Comparison of ENCODE assay signal across 12 cellular contexts in genomic region chr1:111720274-111720976, GRCh38. TPM values are rescaled to one million over a fixed set of nuclear protein-coding genes. Genes with fewer than 3 reads are reported as not detected.
DNase-seq lines count a peak whose midpoint lies in the region; ATAC-seq lines count a peak whose summit lies in the region.
"Had no signal": no experiment of that assay in that cellular context is flagged by ENCODE, and none has a peak within 500 bp of the region (broad histone marks: within the 10 kb centered on the region; RNA-seq: fewer than 3 reads in every experiment).

No MANE protein-coding gene starts in this region.

- H3K4me3 Mint-ChIP-seq in central memory CD8-positive, alpha-beta T cell: no peak overlapping the region

- peak; percentile 38 for DNase-seq in NCI-H2171 treated with DMSO at 0.1 percent for 48 hours (lab: John Stamatoyannopoulos, UW)
- no peak for DNase-seq in NCI-H2171 (lab: John Stamatoyannopoulos, UW)
- no peak for DNase-seq in central memory CD8-positive, alpha-beta T cell (ENCODE audit: low spot score in 2 of 2)
- no peak for DNase-seq in left colon
- peak; percentile 60 for DNase-seq in superior temporal gyrus (ENCODE audit: extremely low spot score)
- DNase-seq in putamen (ENCODE audit: low spot score): no peak
- DNase-seq: cortex of kidney, DND-41, NCI-H146, T-helper 9 cell had no signal

- H3K27me3 Mint-ChIP-seq in central memory CD8-positive, alpha-beta T cell: no peaks in the 10 kb centered on the region

- intact Hi-C loops in left colon (cut with DNase I, micrococcal nuclease): no loop called here

- H3K36me3 Mint-ChIP-seq in central memory CD8-positive, alpha-beta T cell (ENCODE audit: insufficient read depth): peaks cover 8% of the 10 kb centered on the region

- H3K4me1 Mint-ChIP-seq in central memory CD8-positive, alpha-beta T cell: peaks cover 20% of the 10 kb centered on the region

- ATAC-seq in central memory CD8-positive, alpha-beta T cell (replicated peaks; ENCODE audit: extremely low read depth, poor library complexity, severe bottlenecking): no peak
- ATAC-seq in left colon: peak; percentile 2
- no peak for ATAC-seq in GM18907 (IDR thresholded peaks at IDR 0.05; ENCODE audit: unreplicated experiment)
- no peak for ATAC-seq in GM19351 (IDR thresholded peaks at IDR 0.05; ENCODE audit: unreplicated experiment)

- H3K27ac Mint-ChIP-seq in central memory CD8-positive, alpha-beta T cell (ENCODE audit: low read depth): peak overlapping the region; percentile 68

- H3K9me3 Mint-ChIP-seq in central memory CD8-positive, alpha-beta T cell: no peaks in the 10 kb centered on the region

RNA-seq across cellular contexts. Expression of gene INKA2, which starts 18.8 kb away (rescaled TPM):
- total RNA-seq in left colon: 1 to 10 TPM; 3.2 to 6.2 TPM

RNA-seq across cellular contexts. Expression of gene DDX20, which starts 35.3 kb away (rescaled TPM):
- total RNA-seq in left colon: 1 to 10 TPM; 6.1 to 6.7 TPM

Comparison
In these comparisons a context has a peak if more than half of its experiments do, and no peak if none do; other contexts are left out.
1. DNase-seq: peak in NCI-H2171 treated with DMSO at 0.1 percent for 48 hours (single experiment) and superior temporal gyrus (single experiment); none in NCI-H2171 (single experiment), central memory CD8-positive, alpha-beta T cell (0 of 2), left colon (0 of 2) and putamen (single experiment).